In the genomic region with DNA sequence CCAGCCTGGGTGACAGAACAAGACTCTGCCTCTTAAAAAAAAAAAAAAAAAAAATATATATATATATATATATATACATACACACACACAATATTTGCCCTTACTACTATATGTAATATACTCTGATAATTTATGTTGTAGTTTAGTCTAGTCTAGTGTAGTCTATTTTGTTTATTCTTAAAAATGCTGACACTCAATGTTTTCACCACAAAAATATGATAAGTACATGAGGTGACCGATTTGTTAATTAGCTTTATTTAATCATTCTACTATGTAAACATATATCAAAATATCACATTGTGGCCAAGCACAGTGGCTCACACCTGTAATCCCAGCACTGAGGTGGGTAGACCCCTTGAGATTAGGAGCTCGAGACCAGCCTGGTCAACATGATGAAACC, we compare ENCODE assay signal across 21 cellular contexts. TPM values are rescaled to one million over a fixed set of nuclear protein-coding genes. Genes with fewer than 3 reads are reported as not detected.
DNase-seq lines count a peak whose midpoint lies in the region; ATAC-seq, FAIRE-seq and TF ChIP-seq lines count a peak whose summit lies in the region.
"Had no signal": no experiment of that assay in that cellular context is flagged by ENCODE, and none has a peak within 500 bp of the region (broad histone marks: within the 10 kb centered on the region; RNA-seq: fewer than 3 reads in every experiment).

No MANE protein-coding gene starts in this region.

- H3K4me1 ChIP-seq in A549, result no peaks in the 10 kb centered on the region
- H3K4me1 ChIP-seq in IMR-90 (ENCODE audit: control insufficient read depth, insufficient read depth, low read length), result peaks cover 3% of the 10 kb centered on the region

- H2BK20ac ChIP-seq in IMR-90 (ENCODE audit: low read depth, low read length), result no peak overlapping the region

- H3K18ac ChIP-seq in IMR-90 (ENCODE audit: low read depth, low read length), result no peak overlapping the region

- no peak for ATAC-seq in A549
- ATAC-seq in IMR-90 (ENCODE audit: low read depth), result no peak
- ATAC-seq: CD8-positive, alpha-beta T cell had no signal

- H4K20me1 ChIP-seq in IMR-90 (ENCODE audit: insufficient read depth, low read length), result no peaks in the 10 kb centered on the region
- H4K20me1 ChIP-seq: BLaER1 treated with 17β-estradiol and CSF1 and Interleukin-3, amounts not matched to agents 10 nM and 100 nM had no signal

- FAIRE-seq in A549 (lab: Jason Lieb, UNC), result no peak
- FAIRE-seq in islet of Langerhans (lab: Jason Lieb, UNC), result peak; percentile 24
- FAIRE-seq: A204.1, D721Med, G401.6, GM12891, GM19239 had no signal

- no peaks in the 10 kb centered on the region for H3K79me1 ChIP-seq in IMR-90 (ENCODE audit: low read depth in 1 of 2, low read length in 2 of 2)

- TF ChIP-seq EP300 in A549 (IDR thresholded peaks at IDR 0.05), result no peak

- H3K27ac ChIP-seq in A549 (no peak overlapping the region), IMR-90 (ENCODE audit: insufficient read depth, low read length) (no peak overlapping the region)
- H3K27ac ChIP-seq: BLaER1 treated with 17β-estradiol and CSF1 and Interleukin-3, amounts not matched to agents 10 nM and 100 nM; C4-2B had no signal

- DNase-seq in A549 (ENCODE audit: low read depth in 1 of 2, low spot score in 1 of 2), result no peak
- no peak for DNase-seq in IMR-90
- no peak for DNase-seq in stimulated activated CD8-positive, alpha-beta memory T cell treated with anti-CD3 and anti-CD28 coated beads, Interleukin-4, amount 100 ng/mL, for 48 hours
- no peak for DNase-seq in putamen (ENCODE audit: low spot score)
- no peak for DNase-seq in activated naive CD4-positive, alpha-beta T cell treated with anti-CD3 and anti-CD28 coated beads, Interleukin-2, amount 50 U/mL, for 16 hours
- DNase-seq: 8988T; AML-193; Caco-2; Calu3; CD4-positive, alpha-beta T cell; CD8-positive, alpha-beta T cell; DMS79 treated with DMSO at 0.1 percent for 48 hours; GF-D8 had no signal

- intact Hi-C loops in IMR-90 (cut with micrococcal nuclease), result no loop called here

- H3K4ac ChIP-seq in IMR-90 (ENCODE audit: low read depth, low read length), result no peak overlapping the region

- H2BK5ac ChIP-seq in IMR-90 (ENCODE audit: low read depth, low read length, poor library complexity, severe bottlenecking), result no peak overlapping the region

- in situ Hi-C loops in IMR-90 (cut with MboI; ENCODE audit: low sequenced_read_pairs), result no loop called here

- H3K9me1 ChIP-seq in IMR-90 (ENCODE audit: insufficient read depth, low read length), result peaks cover 4% of the 10 kb centered on the region; the same call in 1 of the 2 replicates

- TF ChIP-seq CTCF in A549 (IDR thresholded peaks at IDR 0.05), result no peak
- no peak for TF ChIP-seq CTCF in IMR-90 (conservative IDR thresholded peaks at IDR 0.05; ENCODE audit: low read depth, low read length)

- no TSS peak for BruUV-seq in IMR-90 (replicated peaks; lab: Mats Ljungman, UMichigan)

- TF ChIP-seq POLR2A in A549 (IDR thresholded peaks at IDR 0.05; ENCODE audit: low read length) (no peak), IMR-90 (IDR thresholded peaks at IDR 0.05; ENCODE audit: low read depth, low read length) (no peak)

- H4K8ac ChIP-seq in IMR-90 (ENCODE audit: low read depth in 2 of 2, low read length in 2 of 2), result no peak overlapping the region

- TF ChIP-seq RAD21 in A549 (conservative IDR thresholded peaks at IDR 0.05 in 1 of 2, IDR thresholded peaks at IDR 0.05 in 1 of 2) (no peak), IMR-90 (IDR thresholded peaks at IDR 0.05; ENCODE audit: low read length) (no peak)

- no peaks in the 10 kb centered on the region for H3K9me3 ChIP-seq in A549
- no peaks in the 10 kb centered on the region for H3K9me3 ChIP-seq in IMR-90 (ENCODE audit: control insufficient read depth, insufficient read depth, low read length)
- H3K9me3 ChIP-seq: BLaER1 treated with 17β-estradiol and CSF1 and Interleukin-3, amounts not matched to agents 10 nM and 100 nM; Caco-2 had no signal

- H3K4me3 ChIP-seq in A549 (no peak overlapping the region), IMR-90 (ENCODE audit: insufficient read depth, low read depth, low read length) (no peak overlapping the region)
- H3K4me3 ChIP-seq: BLaER1 treated with 17β-estradiol and CSF1 and Interleukin-3, amounts not matched to agents 10 nM and 100 nM had no signal

- no peak overlapping the region for H3K9ac ChIP-seq in IMR-90 (ENCODE audit: low read depth, low read length)
- H3K9ac ChIP-seq: BLaER1 treated with 17β-estradiol and CSF1 and Interleukin-3, amounts not matched to agents 10 nM and 100 nM had no signal

- H2AFZ ChIP-seq in IMR-90 (replicated peaks; ENCODE audit: low read length, poor library complexity), result no peak overlapping the region

- H2AK9ac ChIP-seq in IMR-90 (replicated peaks; ENCODE audit: low read depth, low read length, poor library complexity), result no peak overlapping the region

- H3K14ac ChIP-seq in IMR-90 (replicated peaks; ENCODE audit: low read depth, low read length), result no peak overlapping the region

- CTCF ChIA-PET in A549 (lab: Yijun Ruan, JAX), result interaction anchor here (1.4 kb wide), 1 partner anchor 233 kb away, joined by 3 read pairs; no protein-coding TSS in a partner anchor
- CTCF ChIA-PET in IMR-90 (lab: Yijun Ruan, JAX), result no interaction called here

- H3K27me3 ChIP-seq in IMR-90 (ENCODE audit: control insufficient read depth, insufficient read depth, low read length), result peaks cover 5% of the 10 kb centered on the region
- H3K27me3 ChIP-seq: BLaER1 treated with 17β-estradiol and CSF1 and Interleukin-3, amounts not matched to agents 10 nM and 100 nM had no signal

- no peak overlapping the region for H2AK5ac ChIP-seq in IMR-90 (ENCODE audit: low read depth, low read length)

- no peak overlapping the region for H2BK15ac ChIP-seq in IMR-90 (ENCODE audit: low read depth, low read length)

- no peak overlapping the region for H2BK120ac ChIP-seq in IMR-90 (ENCODE audit: low read depth, low read length)

- H4K91ac ChIP-seq in IMR-90 (ENCODE audit: insufficient read depth, low read depth, low read length), result no peak overlapping the region

- dilution Hi-C loops in IMR-90 (cut with HindIII; ENCODE audit: low sequenced_read_pairs, unreplicated experiment), result no loop called here

- POLR2A ChIA-PET in A549 (lab: Yijun Ruan, JAX) (no interaction called here), IMR-90 (lab: Charles Lee; ENCODE audit: unreplicated experiment) (no interaction called here)

- WGBS in A549 (ENCODE audit: missing lambda C conversion rate), result 44% methylated on average over 2 of the region's 2 CpGs
- WGBS in IMR-90 (ENCODE audit: extremely low coverage in 2 of 2, insufficient read length in 1 of 2), 2 experiments, result no CpG with 5 or more reads among the region's 2 CpGs

- no peak overlapping the region for H4K5ac ChIP-seq in IMR-90 (ENCODE audit: low read depth, low read length)

- no peak overlapping the region for H3K56ac ChIP-seq in IMR-90 (ENCODE audit: extremely low read depth, insufficient read depth, low read length)

- no peak overlapping the region for H3K23ac ChIP-seq in IMR-90 (ENCODE audit: low read depth, low read length)

- no peak overlapping the region for H3K4me2 ChIP-seq in A549
- no peak overlapping the region for H3K4me2 ChIP-seq in IMR-90 (ENCODE audit: low read depth, low read length)
- H3K4me2 ChIP-seq: BLaER1 treated with 17β-estradiol and CSF1 and Interleukin-3, amounts not matched to agents 10 nM and 100 nM had no signal

- H3K36me3 ChIP-seq in IMR-90 (ENCODE audit: control insufficient read depth, insufficient read depth, low read length), result no peaks in the 10 kb centered on the region
- H3K36me3 ChIP-seq: BLaER1 treated with 17β-estradiol and CSF1 and Interleukin-3, amounts not matched to agents 10 nM and 100 nM had no signal

TF ChIP-seq in A549, 52 proteins besides CTCF, POLR2A, EP300 and RAD21 (continues in another document):
- TF ChIP-seq MAFK (IDR thresholded peaks at IDR 0.05; ENCODE audit: partially characterized antibody), result peak; percentile 55
- TF ChIP-seq EHF (CRISPR knock-in tag; IDR thresholded peaks at IDR 0.05), result no peak
- no peak for TF ChIP-seq KDM5A (IDR thresholded peaks at IDR 0.05)
- no peak for TF ChIP-seq JUNB (IDR thresholded peaks at IDR 0.05)
- TF ChIP-seq HDAC2 (IDR thresholded peaks at IDR 0.05), result no peak

TF ChIP-seq in IMR-90, 13 proteins besides CTCF, POLR2A, EP300 and RAD21:
- no peak for TF ChIP-seq NFE2L2 (IDR thresholded peaks at IDR 0.05; ENCODE audit: low read depth, low read length)
- TF ChIP-seq SMC3 (IDR thresholded peaks at IDR 0.05; ENCODE audit: low read depth, low read length), result no peak
- peak; percentile 70 for TF ChIP-seq MAFK (IDR thresholded peaks at IDR 0.05; ENCODE audit: low read depth, low read length)
- TF ChIP-seq CHD1 (IDR thresholded peaks at IDR 0.05; ENCODE audit: low read depth, low read length), result no peak
- no peak for TF ChIP-seq FOS (IDR thresholded peaks at IDR 0.05; ENCODE audit: low read depth, low read length)

RNA-seq across cellular contexts. Expression of a gene that starts 19.8 kb away (rescaled TPM):
- polyA plus RNA-seq in A549 (2011; rRNA removed), result 4.1 and 4.8 TPM in 2 replicates
- 6.6 and 11.5 TPM in 2 replicates for polyA plus RNA-seq in A549 (2012; cell fraction: cytosol; rRNA removed)
- 14.1 and 24.8 TPM in 2 replicates for polyA plus RNA-seq in A549 (2012; cell fraction: nucleus; rRNA removed)
- polyA plus RNA-seq in A549 (2017; fragmentation: RNase III; extraction: RNeasy Plus Mini Kit Qiagen cat#74134 plus additional on column Dnase treatment), result 5.2 to 8.3 TPM (median 7.9 TPM) in 3 replicates
- polyA minus RNA-seq in A549 (2011; rRNA and poly(A)+ RNA removed), result 7.5 and 8.4 TPM in 2 replicates
- total RNA-seq in IMR-90 (2012; rRNA removed), result 5.3 and 5.7 TPM in 2 replicates
- polyA plus RNA-seq in IMR-90 (2012; rRNA removed), result 12.9 and 14.2 TPM in 2 replicates
- polyA plus RNA-seq in IMR-90 (2012; cell fraction: cytosol; rRNA removed), result 14.6 and 19.8 TPM in 2 replicates
- polyA plus RNA-seq in IMR-90 (2012; cell fraction: nucleus; rRNA removed; ENCODE audit: low replicate concordance), result 21.2 and 50.4 TPM in 2 replicates

RNA-seq across cellular contexts. Expression of a gene that starts 54.7 kb away (rescaled TPM):
- polyA plus RNA-seq in A549 (2011; rRNA removed) (0.79 and 1.1 TPM in 2 replicates), A549 (2017; fragmentation: RNase III; extraction: RNeasy Plus Mini Kit Qiagen cat#74134 plus additional on column Dnase treatment) (1.1 to 1.6 TPM (median 1.5 TPM) in 3 replicates), IMR-90 (2012; rRNA removed) (11.1 and 12.8 TPM in 2 replicates)
- 0.94 and 1.5 TPM in 2 replicates for polyA plus RNA-seq in A549 (2012; cell fraction: cytosol; rRNA removed)
- 2.3 and 3.2 TPM in 2 replicates for polyA plus RNA-seq in A549 (2012; cell fraction: nucleus; rRNA removed)
- polyA minus RNA-seq in A549 (2011; rRNA and poly(A)+ RNA removed), result 0.78 and 0.83 TPM in 2 replicates
- total RNA-seq in IMR-90 (2012; rRNA removed), result 2.8 and 3.0 TPM in 2 replicates
- 4.8 and 18.3 TPM in 2 replicates for polyA plus RNA-seq in IMR-90 (2012; cell fraction: cytosol; rRNA removed)
- polyA plus RNA-seq in IMR-90 (2012; cell fraction: nucleus; rRNA removed; ENCODE audit: low replicate concordance), result 25.0 and 36.8 TPM in 2 replicates
